Comparison of ENCODE assay signal across 8 cellular contexts in genomic region chr16:87681990-87682570, GRCh38.
DNase-seq lines count a peak whose midpoint lies in the region; TF ChIP-seq lines count a peak whose summit lies in the region.

No MANE protein-coding gene starts in this region.

- H3K36me3 Mint-ChIP-seq in T-helper 1 cell treated with Interleukin-12 subunit alpha and Interleukin-12 subunit beta and Interleukin-4 antibody, amounts not matched to agents 30 μg/mL and 1 μg/mL, for 36 hours (ENCODE audit: low read depth) = no peaks in the 10 kb centered on the region
- H3K36me3 Mint-ChIP-seq in progenitor cell of endocrine pancreas (ENCODE audit: insufficient read depth) = no peaks in the 10 kb centered on the region

- H3K9me3 Mint-ChIP-seq in T-helper 1 cell treated with Interleukin-12 subunit alpha and Interleukin-12 subunit beta and Interleukin-4 antibody, amounts not matched to agents 30 μg/mL and 1 μg/mL, for 36 hours = no peaks in the 10 kb centered on the region
- no peaks in the 10 kb centered on the region for H3K9me3 Mint-ChIP-seq in progenitor cell of endocrine pancreas (ENCODE audit: low read depth)

- H3K27ac Mint-ChIP-seq in T-helper 1 cell treated with Interleukin-12 subunit alpha and Interleukin-12 subunit beta and Interleukin-4 antibody, amounts not matched to agents 30 μg/mL and 1 μg/mL, for 36 hours = peak overlapping the region; percentile 21
- H3K27ac Mint-ChIP-seq in progenitor cell of endocrine pancreas = no peak overlapping the region

- peaks cover 11% of the 10 kb centered on the region for H3K4me1 Mint-ChIP-seq in T-helper 1 cell treated with Interleukin-12 subunit alpha and Interleukin-12 subunit beta and Interleukin-4 antibody, amounts not matched to agents 30 μg/mL and 1 μg/mL, for 36 hours (ENCODE audit: low read depth)
- no peaks in the 10 kb centered on the region for H3K4me1 Mint-ChIP-seq in progenitor cell of endocrine pancreas (ENCODE audit: low read depth)

- H3K4me3 Mint-ChIP-seq in T-helper 1 cell treated with Interleukin-12 subunit alpha and Interleukin-12 subunit beta and Interleukin-4 antibody, amounts not matched to agents 30 μg/mL and 1 μg/mL, for 36 hours = no peak overlapping the region
- no peak overlapping the region for H3K4me3 Mint-ChIP-seq in progenitor cell of endocrine pancreas (ENCODE audit: low read depth)

- TF ChIP-seq CTCF in LNCaP clone FGC (IDR thresholded peaks at IDR 0.05; ENCODE audit: control insufficient read depth, extremely low read depth, insufficient read depth) = 0 out of 2 replicates have a peak, but pooled peaks have one; percentile 30
- peak; percentile 59 for TF ChIP-seq CTCF in cardiac fibroblast (IDR thresholded peaks at IDR 0.05; ENCODE audit: low read depth, low read length)
- peak; percentile 38 for TF ChIP-seq CTCF in progenitor cell of endocrine pancreas (IDR thresholded peaks at IDR 0.05; ENCODE audit: unreplicated experiment)

- H3K4me3 ChIP-seq in LNCaP clone FGC (ENCODE audit: low read depth, low read length) (no peak overlapping the region), cardiac fibroblast (replicated peaks in 1 of 2; ENCODE audit: low read depth in 2 of 2, low read length in 2 of 2) (no peak overlapping the region)

- DNase-seq in T-helper 1 cell (no peak), LNCaP clone FGC (ENCODE audit: low read depth) (no peak), cardiac fibroblast (ENCODE audit: low read depth in 2 of 2) (peak; percentile 74), progenitor cell of endocrine pancreas (ENCODE audit: low spot score, unreplicated experiment) (no peak), occipital lobe (lab: John Stamatoyannopoulos, UW) (no peak), amygdala (lab: John Stamatoyannopoulos, UW) (no peak), NCI-H1694 (lab: John Stamatoyannopoulos, UW) (no peak)

- no peaks in the 10 kb centered on the region for H3K27me3 Mint-ChIP-seq in T-helper 1 cell treated with Interleukin-12 subunit alpha and Interleukin-12 subunit beta and Interleukin-4 antibody, amounts not matched to agents 30 μg/mL and 1 μg/mL, for 36 hours (ENCODE audit: low read depth)
- H3K27me3 Mint-ChIP-seq in progenitor cell of endocrine pancreas = no peaks in the 10 kb centered on the region

Comparison
In these comparisons a context has a peak if more than half of its experiments do, and no peak if none do; other contexts are left out.
1. DNase-seq: peak in cardiac fibroblast (2 of 2); none in T-helper 1 cell (0 of 5), LNCaP clone FGC (single experiment), progenitor cell of endocrine pancreas (single experiment), occipital lobe (single experiment), amygdala (0 of 56) and NCI-H1694 (single experiment).
2. Peak in every context shown above with its lines, with median percentiles within 50 percentile points of each other: CTCF ChIP-seq.